39 cellular contexts compared by ENCODE assay signal in the genomic region with DNA sequence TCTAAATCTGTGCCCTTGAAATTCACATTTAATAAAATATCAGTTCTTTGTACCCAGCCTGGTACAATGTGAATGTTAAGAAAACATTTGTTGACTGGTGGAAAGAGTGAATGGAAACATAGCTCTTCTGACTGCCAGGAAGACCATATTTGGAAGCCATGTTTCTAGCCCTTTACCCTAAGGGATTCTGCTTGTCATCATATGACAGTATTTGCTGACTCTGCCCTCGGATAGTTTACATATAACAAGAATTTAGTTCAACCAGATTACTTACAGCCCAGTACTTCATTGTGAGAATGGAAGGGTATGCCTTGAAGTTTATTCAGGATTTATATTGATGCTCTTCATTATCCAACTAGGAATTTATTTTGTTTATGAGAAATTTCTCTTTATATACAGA. TPM values are rescaled to one million over a fixed set of nuclear protein-coding genes. Genes with fewer than 3 reads are reported as not detected.
"Had no signal": no experiment of that assay in that cellular context is flagged by ENCODE, and none has a peak within 500 bp of the region (broad histone marks: within the 10 kb centered on the region; RNA-seq: fewer than 3 reads in every experiment).

No MANE protein-coding gene starts in this region.

- H3K4me1 ChIP-seq: adrenal gland, body of pancreas, breast epithelium had no signal

- H3K27me3 ChIP-seq: adrenal gland, body of pancreas, brain microvascular endothelial cell, breast epithelium had no signal

- H3K9me3 Mint-ChIP-seq: activated B cell treated with CpG ODN at 0.5 μM for 24 hours; activated CD4-positive, alpha-beta memory T cell treated with anti-CD3 and anti-CD28 coated beads for 36 hours; activated CD4-positive, alpha-beta T cell treated with anti-CD3 and anti-CD28 coated beads, Interleukin-2, amount 10 ng/mL, durations not matched to agents 24 days and 14 days; activated CD8-positive, alpha-beta T cell treated with anti-CD3 and anti-CD28 coated beads for 36 hours; activated naive CD4-positive, alpha-beta T cell treated with anti-CD3 and anti-CD28 coated beads for 36 hours; activated naive CD4-positive, alpha-beta T cell treated with anti-CD3 and anti-CD28 coated beads, Interleukin-2, amount 50 U/mL, for 72 hours; activated naive CD8-positive, alpha-beta T cell treated with anti-CD3 and anti-CD28 coated beads for 36 hours; activated T-cell treated with anti-CD3 and anti-CD28 coated beads, Interleukin-2, amount 50 U/mL, for 4 hours; activated T-cell treated with anti-CD3 and anti-CD28 coated beads, Interleukin-2, amount 50 U/mL, for 72 hours; activated T-helper 1 cell treated with anti-CD3 and anti-CD28 coated beads, Interleukin-12 subunit alpha, Interleukin-12 subunit beta, Interleukin-2, Interleukin-4 antibody, amounts not matched to agents 30 ng/mL and 10 ng/mL and 1 ng/mL, durations not matched to agents 14 hours and 24 hours and 36 hours; activated T-helper 17 cell treated with anti-CD3 and anti-CD28 coated beads, Interleukin-2, amount 50 U/mL, for 72 hours; T-helper 1 cell treated with Interleukin-12 subunit alpha and Interleukin-12 subunit beta and Interleukin-4 antibody, amounts not matched to agents 30 μg/mL and 1 μg/mL, for 36 hours; T-helper 2 cell treated with Interferon-gamma antibody and Interleukin-4, amounts not matched to agents 5 μg/mL and 100 μg/mL, for 36 hours had no signal

- H3K27ac Mint-ChIP-seq: activated B cell treated with CpG ODN at 0.5 μM for 24 hours; activated CD4-positive, alpha-beta memory T cell treated with anti-CD3 and anti-CD28 coated beads for 36 hours; activated CD4-positive, alpha-beta T cell treated with anti-CD3 and anti-CD28 coated beads, Interleukin-2, amount 10 ng/mL, durations not matched to agents 24 days and 14 days; activated CD8-positive, alpha-beta T cell treated with anti-CD3 and anti-CD28 coated beads for 36 hours; activated naive CD4-positive, alpha-beta T cell treated with anti-CD3 and anti-CD28 coated beads for 36 hours; activated naive CD4-positive, alpha-beta T cell treated with anti-CD3 and anti-CD28 coated beads, Interleukin-2, amount 50 U/mL, for 72 hours; activated naive CD8-positive, alpha-beta T cell treated with anti-CD3 and anti-CD28 coated beads for 36 hours; activated T-cell treated with anti-CD3 and anti-CD28 coated beads, Interleukin-2, amount 50 U/mL, for 72 hours; activated T-helper 1 cell treated with anti-CD3 and anti-CD28 coated beads, Interleukin-12 subunit alpha, Interleukin-12 subunit beta, Interleukin-2, Interleukin-4 antibody, amounts not matched to agents 30 ng/mL and 10 ng/mL and 1 ng/mL, durations not matched to agents 14 hours and 24 hours and 36 hours; activated T-helper 17 cell treated with anti-CD3 and anti-CD28 coated beads, Interleukin-2, amount 50 U/mL, for 72 hours; T-helper 1 cell treated with Interleukin-12 subunit alpha and Interleukin-12 subunit beta and Interleukin-4 antibody, amounts not matched to agents 30 μg/mL and 1 μg/mL, for 36 hours; T-helper 2 cell treated with Interferon-gamma antibody and Interleukin-4, amounts not matched to agents 5 μg/mL and 100 μg/mL, for 36 hours had no signal

- H3K27ac ChIP-seq: adrenal gland, brain microvascular endothelial cell, breast epithelium, VCaP had no signal

- H3K36me3 Mint-ChIP-seq: activated CD4-positive, alpha-beta memory T cell treated with anti-CD3 and anti-CD28 coated beads for 36 hours; activated naive CD4-positive, alpha-beta T cell treated with anti-CD3 and anti-CD28 coated beads, Interleukin-2, amount 50 U/mL, for 72 hours; activated naive CD8-positive, alpha-beta T cell treated with anti-CD3 and anti-CD28 coated beads for 36 hours had no signal

- H3K4me1 Mint-ChIP-seq: activated B cell treated with CpG ODN at 0.5 μM for 24 hours; activated CD4-positive, alpha-beta T cell treated with anti-CD3 and anti-CD28 coated beads, Interleukin-2, amount 10 ng/mL, durations not matched to agents 24 days and 14 days; activated naive CD8-positive, alpha-beta T cell treated with anti-CD3 and anti-CD28 coated beads for 36 hours; activated T-helper 17 cell treated with anti-CD3 and anti-CD28 coated beads, Interleukin-2, amount 50 U/mL, for 72 hours had no signal

- DNase-seq: activated B cell treated with CpG ODN at 0.5 μM for 24 hours; activated CD4-positive, alpha-beta memory T cell treated with anti-CD3 and anti-CD28 coated beads for 36 hours; activated CD4-positive, alpha-beta T cell treated with anti-CD3 and anti-CD28 coated beads for 4 hours; activated CD4-positive, alpha-beta T cell treated with anti-CD3 and anti-CD28 coated beads, Interleukin-2, amount 10 ng/mL, durations not matched to agents 24 days and 14 days; activated CD4-positive, alpha-beta T cell treated with anti-CD3 and anti-CD28 coated beads, Interleukin-2, amount 50 U/mL, for 1 hour; activated CD4-positive, alpha-beta T cell treated with anti-CD3 and anti-CD28 coated beads, Interleukin-2, amount 50 U/mL, for 4 hours; activated CD4-positive, CD25-positive, alpha-beta regulatory T cell treated with anti-CD3 and anti-CD28 coated beads, Interleukin-2, amount 50 U/mL, for 72 hours; activated CD8-positive, alpha-beta memory T cell treated with anti-CD3 and anti-CD28 coated beads, Interleukin-2, amount 50 U/mL, for 4 hours; activated CD8-positive, alpha-beta T cell treated with anti-CD3 and anti-CD28 coated beads for 36 hours; activated effector memory CD4-positive, alpha-beta T cell treated with anti-CD3 and anti-CD28 coated beads, Interleukin-2, amount 50 U/mL, for 16 hours; activated gamma-delta T cell treated with Interleukin-2 at 50 U/mL for 16 hours; activated naive CD4-positive, alpha-beta T cell; activated naive CD4-positive, alpha-beta T cell treated with anti-CD3 and anti-CD28 coated beads for 36 hours; activated naive CD4-positive, alpha-beta T cell treated with anti-CD3 and anti-CD28 coated beads, Interleukin-2, amount 50 U/mL, for 16 hours; activated naive CD8-positive, alpha-beta T cell treated with anti-CD3 and anti-CD28 coated beads for 36 hours; activated T-cell treated with anti-CD3 and anti-CD28 coated beads for 4 hours; activated T-cell treated with anti-CD3 and anti-CD28 coated beads, Interleukin-2, amount 50 U/mL, for 1 hour; activated T-cell treated with anti-CD3 and anti-CD28 coated beads, Interleukin-2, amount 50 U/mL, for 4 hours; activated T-cell treated with anti-CD3 and anti-CD28 coated beads, Interleukin-2, amount 50 U/mL, for 72 hours; adrenal gland; amniotic stem cell; aorta; body of pancreas; brain microvascular endothelial cell; central memory CD4-positive, alpha-beta T cell; T-helper 1 cell; T-helper 2 cell; T-helper 9 cell had no signal

- ATAC-seq: activated CD8-positive, alpha-beta T cell treated with anti-CD3 and anti-CD28 coated beads for 36 hours; activated naive CD4-positive, alpha-beta T cell treated with anti-CD3 and anti-CD28 coated beads, Interleukin-2, amount 50 U/mL, for 72 hours; activated T-cell treated with anti-CD3 and anti-CD28 coated beads, Interleukin-2, amount 50 U/mL, for 4 hours; activated T-cell treated with anti-CD3 and anti-CD28 coated beads, Interleukin-2, amount 50 U/mL, for 72 hours; activated T-helper 17 cell treated with anti-CD3 and anti-CD28 coated beads, Interleukin-2, amount 50 U/mL, for 72 hours; body of pancreas had no signal

- H3K4me3 Mint-ChIP-seq: activated B cell treated with CpG ODN at 0.5 μM for 24 hours; activated CD4-positive, alpha-beta memory T cell treated with anti-CD3 and anti-CD28 coated beads for 36 hours; activated CD4-positive, alpha-beta T cell treated with anti-CD3 and anti-CD28 coated beads, Interleukin-2, amount 10 ng/mL, durations not matched to agents 24 days and 14 days; activated CD8-positive, alpha-beta T cell treated with anti-CD3 and anti-CD28 coated beads for 36 hours; activated naive CD4-positive, alpha-beta T cell treated with anti-CD3 and anti-CD28 coated beads for 36 hours; activated naive CD8-positive, alpha-beta T cell treated with anti-CD3 and anti-CD28 coated beads for 36 hours; activated T-cell treated with anti-CD3 and anti-CD28 coated beads, Interleukin-2, amount 50 U/mL, for 4 hours; activated T-cell treated with anti-CD3 and anti-CD28 coated beads, Interleukin-2, amount 50 U/mL, for 72 hours; activated T-helper 1 cell treated with anti-CD3 and anti-CD28 coated beads, Interleukin-12 subunit alpha, Interleukin-12 subunit beta, Interleukin-2, Interleukin-4 antibody, amounts not matched to agents 30 ng/mL and 10 ng/mL and 1 ng/mL, durations not matched to agents 14 hours and 24 hours and 36 hours; activated T-helper 17 cell treated with anti-CD3 and anti-CD28 coated beads, Interleukin-2, amount 50 U/mL, for 72 hours; T-helper 1 cell treated with Interleukin-12 subunit alpha and Interleukin-12 subunit beta and Interleukin-4 antibody, amounts not matched to agents 30 μg/mL and 1 μg/mL, for 36 hours; T-helper 2 cell treated with Interferon-gamma antibody and Interleukin-4, amounts not matched to agents 5 μg/mL and 100 μg/mL, for 36 hours had no signal

- H3K36me3 ChIP-seq: adrenal gland, brain microvascular endothelial cell, breast epithelium had no signal

- H3K9me3 ChIP-seq: adrenal gland, body of pancreas, breast epithelium had no signal

- H3K4me3 ChIP-seq: adrenal gland, body of pancreas, breast epithelium had no signal

RNA-seq across cellular contexts. Expression of a gene that starts 13.8 kb away (rescaled TPM):
- total RNA-seq: activated CD4-positive, alpha-beta T cell treated with anti-CD3 and anti-CD28 coated beads, Interleukin-2, amount 10 ng/mL, durations not matched to agents 24 days and 14 days; activated CD8-positive, alpha-beta memory T cell treated with anti-CD3 and anti-CD28 coated beads for 36 hours; activated CD8-positive, alpha-beta T cell treated with anti-CD3 and anti-CD28 coated beads for 36 hours; activated naive CD4-positive, alpha-beta T cell treated with anti-CD3 and anti-CD28 coated beads, Interleukin-2, amount 50 U/mL, for 72 hours; activated naive CD8-positive, alpha-beta T cell treated with anti-CD3 and anti-CD28 coated beads for 36 hours; activated T-cell treated with anti-CD3 and anti-CD28 coated beads, Interleukin-2, amount 50 U/mL, for 4 hours; activated T-cell treated with anti-CD3 and anti-CD28 coated beads, Interleukin-2, amount 50 U/mL, for 72 hours; activated T-helper 1 cell treated with anti-CD3 and anti-CD28 coated beads, Interleukin-12 subunit alpha, Interleukin-12 subunit beta, Interleukin-2, Interleukin-4 antibody, amounts not matched to agents 30 ng/mL and 10 ng/mL and 1 ng/mL, durations not matched to agents 14 hours and 24 hours and 36 hours; activated T-helper 17 cell treated with anti-CD3 and anti-CD28 coated beads, Interleukin-2, amount 50 U/mL, for 72 hours had no signal

RNA-seq across cellular contexts. Expression of a gene that starts 48.4 kb away (rescaled TPM):
- total RNA-seq: activated CD4-positive, alpha-beta memory T cell treated with anti-CD3 and anti-CD28 coated beads for 36 hours; activated CD4-positive, alpha-beta T cell treated with anti-CD3 and anti-CD28 coated beads, Interleukin-2, amount 10 ng/mL, durations not matched to agents 24 days and 14 days; activated CD8-positive, alpha-beta memory T cell treated with anti-CD3 and anti-CD28 coated beads for 36 hours; activated CD8-positive, alpha-beta T cell treated with anti-CD3 and anti-CD28 coated beads for 36 hours; activated naive CD4-positive, alpha-beta T cell treated with anti-CD3 and anti-CD28 coated beads for 36 hours; activated naive CD4-positive, alpha-beta T cell treated with anti-CD3 and anti-CD28 coated beads, Interleukin-2, amount 50 U/mL, for 72 hours; activated naive CD8-positive, alpha-beta T cell treated with anti-CD3 and anti-CD28 coated beads for 36 hours; activated T-cell treated with anti-CD3 and anti-CD28 coated beads, Interleukin-2, amount 50 U/mL, for 4 hours; activated T-cell treated with anti-CD3 and anti-CD28 coated beads, Interleukin-2, amount 50 U/mL, for 72 hours; activated T-helper 1 cell treated with anti-CD3 and anti-CD28 coated beads, Interleukin-12 subunit alpha, Interleukin-12 subunit beta, Interleukin-2, Interleukin-4 antibody, amounts not matched to agents 30 ng/mL and 10 ng/mL and 1 ng/mL, durations not matched to agents 14 hours and 24 hours and 36 hours; activated T-helper 17 cell treated with anti-CD3 and anti-CD28 coated beads, Interleukin-2, amount 50 U/mL, for 72 hours; adrenal gland; aorta; astrocyte; body of pancreas; breast epithelium; cardiac septum; cerebellum had no signal
- polyA plus RNA-seq: adrenal gland, aorta had no signal
